8 cellular contexts compared by ENCODE assay signal in genomic region chr13:50125306-50125555, GRCh38.
DNase-seq lines count a peak whose midpoint lies in the region; ATAC-seq lines count a peak whose summit lies in the region.

No MANE protein-coding gene starts in this region.

- H3K27ac Mint-ChIP-seq in activated naive CD4-positive, alpha-beta T cell treated with anti-CD3 and anti-CD28 coated beads, Interleukin-2, amount 50 U/mL, for 72 hours: peak overlapping the region in 1 of 2 donors; percentile 79

- ATAC-seq in GM18498 (IDR thresholded peaks at IDR 0.05; ENCODE audit: unreplicated experiment) (peak; percentile 12), HG02852 (IDR thresholded peaks at IDR 0.05; ENCODE audit: unreplicated experiment) (peak; percentile 2)
- peak; percentile 7 to 10 for ATAC-seq in activated naive CD4-positive, alpha-beta T cell treated with anti-CD3 and anti-CD28 coated beads, Interleukin-2, amount 50 U/mL, for 72 hours

- H3K36me3 Mint-ChIP-seq in activated naive CD4-positive, alpha-beta T cell treated with anti-CD3 and anti-CD28 coated beads, Interleukin-2, amount 50 U/mL, for 72 hours: peaks cover 4 to 15% of the 10 kb centered on the region in 2 donors

- H3K4me3 ChIP-seq in iPS-18c (ENCODE audit: insufficient read depth, low read depth, low read length) (peak overlapping the region; percentile 90), subcutaneous abdominal adipose tissue (ENCODE audit: low read depth in 1 of 5, low read length in 5 of 5) (peak overlapping the region; percentile 73 to 99 (median 96))

- H3K27me3 ChIP-seq in subcutaneous abdominal adipose tissue (ENCODE audit: control insufficient read depth in 5 of 5, insufficient read depth in 4 of 5, low read length in 5 of 5): peaks cover 0 to 21% (median 3%) of the 10 kb centered on the region in 5 donors

- H3K36me3 ChIP-seq in subcutaneous abdominal adipose tissue (ENCODE audit: control insufficient read depth in 5 of 5, insufficient read depth in 5 of 5, low read length in 5 of 5): peaks cover 0 to 6% (median 0%) of the 10 kb centered on the region in 5 donors

- peaks cover 0 to 3% of the 10 kb centered on the region in 2 donors for H3K9me3 Mint-ChIP-seq in activated naive CD4-positive, alpha-beta T cell treated with anti-CD3 and anti-CD28 coated beads, Interleukin-2, amount 50 U/mL, for 72 hours

- peak; percentile 35 to 79 for DNase-seq in activated naive CD4-positive, alpha-beta T cell treated with anti-CD3 and anti-CD28 coated beads, Interleukin-2, amount 50 U/mL, for 72 hours (ENCODE audit: low spot score in 2 of 2)
- DNase-seq in NCI-H2107 treated with DMSO at 0.1 percent for 48 hours (lab: John Stamatoyannopoulos, UW; ENCODE audit: unreplicated experiment) (no peak), NCI-H2029 treated with DMSO at 0.1 percent for 48 hours (lab: John Stamatoyannopoulos, UW) (no peak), posterior vena cava (ENCODE audit: low spot score) (no peak)

- H3K9ac ChIP-seq in subcutaneous abdominal adipose tissue (ENCODE audit: low read length in 5 of 5): peak overlapping the region; percentile 56 to 99 (median 88)

- peak overlapping the region; percentile 97 for H3K27ac ChIP-seq in subcutaneous abdominal adipose tissue (ENCODE audit: low read depth, low read length)

- peaks cover 8 to 70% (median 60%) of the 10 kb centered on the region in 5 donors for H3K4me1 ChIP-seq in subcutaneous abdominal adipose tissue (ENCODE audit: control insufficient read depth in 5 of 5, insufficient read depth in 5 of 5, low read length in 5 of 5)

- intact Hi-C loops in posterior vena cava (cut with DNase I): loop anchor here (5.0 kb wide), 1 partner anchor 43 kb away; no protein-coding TSS in a partner anchor

- H3K9me3 ChIP-seq in iPS-18c (ENCODE audit: control insufficient read depth, insufficient read depth, low read length): peaks cover 6% of the 10 kb centered on the region
- H3K9me3 ChIP-seq in subcutaneous abdominal adipose tissue (ENCODE audit: control insufficient read depth in 5 of 5, low read length in 5 of 5): no peaks in the 10 kb centered on the region

Comparison
In these comparisons a context has a peak if more than half of its experiments do, and no peak if none do; other contexts are left out.
1. DNase-seq: peak in activated naive CD4-positive, alpha-beta T cell treated with anti-CD3 and anti-CD28 coated beads, Interleukin-2, amount 50 U/mL, for 72 hours (2 of 2); none in NCI-H2107 treated with DMSO at 0.1 percent for 48 hours (single experiment), NCI-H2029 treated with DMSO at 0.1 percent for 48 hours (single experiment) and posterior vena cava (single experiment).
2. Peak in every context shown above with its lines, with median percentiles within 50 percentile points of each other: ATAC-seq.